35 cellular contexts compared by ENCODE assay signal in genomic region chr7:80508440-80508839, GRCh38. TPM values are rescaled to one million over a fixed set of nuclear protein-coding genes. Genes with fewer than 3 reads are reported as not detected.
DNase-seq lines count a peak whose midpoint lies in the region; ATAC-seq, FAIRE-seq and TF ChIP-seq lines count a peak whose summit lies in the region.
"Had no signal": no experiment of that assay in that cellular context is flagged by ENCODE, and none has a peak within 500 bp of the region (broad histone marks: within the 10 kb centered on the region; RNA-seq: fewer than 3 reads in every experiment).

No MANE protein-coding gene starts in this region.

- DNase-seq in GM23248 (peak; percentile 26), NCI-H524 (lab: John Stamatoyannopoulos, UW) (peak; percentile 37 to 70), choroid plexus epithelial cell (ENCODE audit: low read depth) (peak; percentile 51), iris pigment epithelial cell (ENCODE audit: low read depth) (peak; percentile 44), NCI-H748 treated with DMSO at 0.1 percent for 48 hours (lab: John Stamatoyannopoulos, UW) (no peak), NCI-H1930 (lab: John Stamatoyannopoulos, UW) (no peak), D721Med (ENCODE audit: insufficient read length, low spot score) (no peak)
- DNase-seq: activated CD4-positive, alpha-beta T cell treated with anti-CD3 and anti-CD28 coated beads, Interleukin-2, amount 10 ng/mL, durations not matched to agents 7 days and 5 days; activated naive CD4-positive, alpha-beta T cell treated with anti-CD3 and anti-CD28 coated beads, Interleukin-2, amount 10 ng/mL, durations not matched to agents 7 days and 5 days; activated T-cell treated with anti-CD3 and anti-CD28 coated beads, Interleukin-2, amount 50 U/mL, for 72 hours; Calu3; caudate nucleus; gastrocnemius medialis; hippocampal formation; immature natural killer cell; left ventricle myocardium inferior; MG63; NCI-H1417; NCI-H526 treated with DMSO at 0.1 percent for 48 hours; right cardiac atrium; RPMI8226; stimulated activated CD4-positive, alpha-beta T cell treated with anti-CD3 and anti-CD28 coated beads, Interleukin-12 subunit alpha, Interleukin-12 subunit beta, amount 100 ng/mL, for 4 hours; stimulated activated CD4-positive, alpha-beta T cell treated with anti-CD3 and anti-CD28 coated beads, Interleukin-4, amount 100 ng/mL, for 4 hours; stimulated activated naive CD4-positive, alpha-beta T cell; WERI-Rb-1 had no signal

- no peaks in the 10 kb centered on the region for H3K9me3 ChIP-seq in GM23248 (ENCODE audit: low read depth)
- H3K9me3 ChIP-seq: BLaER1 treated with 17β-estradiol and CSF1 and Interleukin-3, amounts not matched to agents 10 nM and 100 nM; gastrocnemius medialis; left ventricle myocardium inferior; MG63 had no signal

- no peaks in the 10 kb centered on the region; the same call in 1 of the 2 replicates for H3K9me2 ChIP-seq in GM23248 (ENCODE audit: insufficient read depth)

- H3K9ac ChIP-seq in GM23248, result no peak overlapping the region
- H3K9ac ChIP-seq: BLaER1 treated with 17β-estradiol and CSF1 and Interleukin-3, amounts not matched to agents 10 nM and 100 nM; parathyroid adenoma had no signal

- 0 out of 2 replicates have a peak, but pooled peaks cover 6% of the 10 kb centered on the region for H3K4me1 ChIP-seq in GM23248 (ENCODE audit: insufficient read depth)
- H3K4me1 ChIP-seq: gastrocnemius medialis, parathyroid adenoma had no signal

- H3K27me3 ChIP-seq in GM23248 (replicated peaks; ENCODE audit: insufficient read depth), result no peaks in the 10 kb centered on the region
- H3K27me3 ChIP-seq: BLaER1 treated with 17β-estradiol and CSF1 and Interleukin-3, amounts not matched to agents 10 nM and 100 nM; gastrocnemius medialis; MG63 had no signal

- 86 to 88% methylated on average over 6 of the region's 6 CpGs for whole genome bisulfite sequencing in GM23248 (ENCODE audit: low coverage in 1 of 2, low lambda C conversion rate in 2 of 2, missing lambda C conversion rate in 2 of 2), 2 experiments

- H3K4me3 ChIP-seq in GM23248, result no peak overlapping the region
- H3K4me3 ChIP-seq in choroid plexus epithelial cell (ENCODE audit: low read depth, low read length), result no peak overlapping the region
- H3K4me3 ChIP-seq: BLaER1 treated with 17β-estradiol and CSF1 and Interleukin-3, amounts not matched to agents 10 nM and 100 nM; gastrocnemius medialis; left ventricle myocardium inferior; MG63 had no signal

- no peak for TF ChIP-seq CTCF in choroid plexus epithelial cell (conservative IDR thresholded peaks at IDR 0.05; ENCODE audit: low read depth, low read length)
- TF ChIP-seq CTCF in D721Med (IDR thresholded peaks at IDR 0.05; ENCODE audit: insufficient read depth, missing control alignments), result no peak

- H3K4me2 ChIP-seq in GM23248 (ENCODE audit: unreplicated experiment), result no peak overlapping the region
- H3K4me2 ChIP-seq: BLaER1 treated with 17β-estradiol and CSF1 and Interleukin-3, amounts not matched to agents 10 nM and 100 nM had no signal

- no peak for FAIRE-seq in D721Med (lab: Jason Lieb, UNC)
- FAIRE-seq: GM12892, urothelium cell line had no signal

- no peaks in the 10 kb centered on the region for H3K79me2 ChIP-seq in GM23248 (ENCODE audit: insufficient read depth)
- H3K79me2 ChIP-seq: parathyroid adenoma had no signal

- no peaks in the 10 kb centered on the region for H3K36me3 ChIP-seq in GM23248 (ENCODE audit: low read depth)
- H3K36me3 ChIP-seq: BLaER1 treated with 17β-estradiol and CSF1 and Interleukin-3, amounts not matched to agents 10 nM and 100 nM; gastrocnemius medialis; left ventricle myocardium inferior; MG63; WERI-Rb-1 had no signal

- ATAC-seq in HG02884 (IDR thresholded peaks at IDR 0.05; ENCODE audit: unreplicated experiment), result no peak
- ATAC-seq: activated T-cell treated with anti-CD3 and anti-CD28 coated beads, Interleukin-2, amount 50 U/mL, for 72 hours; gastrocnemius medialis; right cardiac atrium had no signal

- in situ Hi-C loops in GM23248 (cut with MboI), result no loop called here

- no peaks in the 10 kb centered on the region for H3F3A ChIP-seq in GM23248 (ENCODE audit: insufficient read depth)

- H2AFZ ChIP-seq in GM23248, result no peak overlapping the region
- H2AFZ ChIP-seq: parathyroid adenoma had no signal

- H4K20me1 ChIP-seq in GM23248 (ENCODE audit: insufficient read depth), result no peaks in the 10 kb centered on the region
- H4K20me1 ChIP-seq: BLaER1 treated with 17β-estradiol and CSF1 and Interleukin-3, amounts not matched to agents 10 nM and 100 nM had no signal

- no peak overlapping the region for H3K27ac ChIP-seq in GM23248
- H3K27ac ChIP-seq: BLaER1 treated with 17β-estradiol and CSF1 and Interleukin-3, amounts not matched to agents 10 nM and 100 nM; gastrocnemius medialis; left ventricle myocardium inferior; parathyroid adenoma; WERI-Rb-1 had no signal

RNA-seq across cellular contexts. Expression of gene GNAT3, which starts 3.4 kb away (rescaled TPM):
- total RNA-seq in GM23248 (2014; rRNA removed; shearing (Covaris generic)), result not detected in 2 replicates
- not detected in 2 replicates for polyA plus RNA-seq in GM23248 (2016; fragmentation: Nextera tagmentation; extraction: Ambion mirVana)
- total RNA-seq: activated CD4-positive, alpha-beta T cell treated with anti-CD3 and anti-CD28 coated beads, Interleukin-2, amount 10 ng/mL, durations not matched to agents 7 days and 5 days; activated T-cell treated with anti-CD3 and anti-CD28 coated beads, Interleukin-2, amount 50 U/mL, for 72 hours; Calu3; Daoy; gastrocnemius medialis; left ventricle myocardium inferior; mononuclear cell; right cardiac atrium; SK-MEL-5; temporal lobe had no signal
- polyA plus RNA-seq: AG04450, immature natural killer cell, right cardiac atrium had no signal

Comparison
In these comparisons a context has a peak if more than half of its experiments do, and no peak if none do; other contexts are left out.
1. DNase-seq: peak in GM23248 (single experiment), NCI-H524 (2 of 2), choroid plexus epithelial cell (single experiment) and iris pigment epithelial cell (single experiment); none in NCI-H748 treated with DMSO at 0.1 percent for 48 hours (single experiment), NCI-H1930 (0 of 2) and D721Med (single experiment).